1 cellular context compared by ENCODE assay signal in genomic region chr1:201016211-201016651, GRCh38.
A peak's percentile ranks its signal among the peaks of the same experiment; 100 is the strongest.
TF ChIP-seq lines count a peak whose summit lies in the region.

No MANE protein-coding gene starts in this region.

TF ChIP-seq in HEK293, 187 proteins besides CTCF, POLR2A, EP300 and RAD21 (continued from another document):
- TF ChIP-seq, protein P1, sequence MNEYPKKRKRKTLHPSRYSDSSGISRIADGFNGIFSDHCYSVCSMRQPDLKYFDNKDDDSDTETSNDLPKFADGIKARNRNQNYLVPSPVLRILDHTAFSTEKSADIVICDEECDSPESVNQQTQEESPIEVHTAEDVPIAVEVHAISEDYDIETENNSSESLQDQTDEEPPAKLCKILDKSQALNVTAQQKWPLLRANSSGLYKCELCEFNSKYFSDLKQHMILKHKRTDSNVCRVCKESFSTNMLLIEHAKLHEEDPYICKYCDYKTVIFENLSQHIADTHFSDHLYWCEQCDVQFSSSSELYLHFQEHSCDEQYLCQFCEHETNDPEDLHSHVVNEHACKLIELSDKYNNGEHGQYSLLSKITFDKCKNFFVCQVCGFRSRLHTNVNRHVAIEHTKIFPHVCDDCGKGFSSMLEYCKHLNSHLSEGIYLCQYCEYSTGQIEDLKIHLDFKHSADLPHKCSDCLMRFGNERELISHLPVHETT (tag by site-specific recombination; IDR thresholded peaks at IDR 0.05) = no peak
- TF ChIP-seq, protein P2, sequence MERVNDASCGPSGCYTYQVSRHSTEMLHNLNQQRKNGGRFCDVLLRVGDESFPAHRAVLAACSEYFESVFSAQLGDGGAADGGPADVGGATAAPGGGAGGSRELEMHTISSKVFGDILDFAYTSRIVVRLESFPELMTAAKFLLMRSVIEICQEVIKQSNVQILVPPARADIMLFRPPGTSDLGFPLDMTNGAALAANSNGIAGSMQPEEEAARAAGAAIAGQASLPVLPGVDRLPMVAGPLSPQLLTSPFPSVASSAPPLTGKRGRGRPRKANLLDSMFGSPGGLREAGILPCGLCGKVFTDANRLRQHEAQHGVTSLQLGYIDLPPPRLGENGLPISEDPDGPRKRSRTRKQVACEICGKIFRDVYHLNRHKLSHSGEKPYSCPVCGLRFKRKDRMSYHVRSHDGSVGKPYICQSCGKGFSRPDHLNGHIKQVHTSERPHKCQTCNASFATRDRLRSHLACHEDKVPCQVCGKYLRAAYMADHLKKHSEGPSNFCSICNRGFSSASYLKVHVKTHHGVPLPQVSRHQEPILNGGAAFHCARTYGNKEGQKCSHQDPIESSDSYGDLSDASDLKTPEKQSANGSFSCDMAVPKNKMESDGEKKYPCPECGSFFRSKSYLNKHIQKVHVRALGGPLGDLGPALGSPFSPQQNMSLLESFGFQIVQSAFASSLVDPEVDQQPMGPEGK (tag by site-specific recombination; IDR thresholded peaks at IDR 0.05) = peak; percentile 74
- TF ChIP-seq, protein P3, sequence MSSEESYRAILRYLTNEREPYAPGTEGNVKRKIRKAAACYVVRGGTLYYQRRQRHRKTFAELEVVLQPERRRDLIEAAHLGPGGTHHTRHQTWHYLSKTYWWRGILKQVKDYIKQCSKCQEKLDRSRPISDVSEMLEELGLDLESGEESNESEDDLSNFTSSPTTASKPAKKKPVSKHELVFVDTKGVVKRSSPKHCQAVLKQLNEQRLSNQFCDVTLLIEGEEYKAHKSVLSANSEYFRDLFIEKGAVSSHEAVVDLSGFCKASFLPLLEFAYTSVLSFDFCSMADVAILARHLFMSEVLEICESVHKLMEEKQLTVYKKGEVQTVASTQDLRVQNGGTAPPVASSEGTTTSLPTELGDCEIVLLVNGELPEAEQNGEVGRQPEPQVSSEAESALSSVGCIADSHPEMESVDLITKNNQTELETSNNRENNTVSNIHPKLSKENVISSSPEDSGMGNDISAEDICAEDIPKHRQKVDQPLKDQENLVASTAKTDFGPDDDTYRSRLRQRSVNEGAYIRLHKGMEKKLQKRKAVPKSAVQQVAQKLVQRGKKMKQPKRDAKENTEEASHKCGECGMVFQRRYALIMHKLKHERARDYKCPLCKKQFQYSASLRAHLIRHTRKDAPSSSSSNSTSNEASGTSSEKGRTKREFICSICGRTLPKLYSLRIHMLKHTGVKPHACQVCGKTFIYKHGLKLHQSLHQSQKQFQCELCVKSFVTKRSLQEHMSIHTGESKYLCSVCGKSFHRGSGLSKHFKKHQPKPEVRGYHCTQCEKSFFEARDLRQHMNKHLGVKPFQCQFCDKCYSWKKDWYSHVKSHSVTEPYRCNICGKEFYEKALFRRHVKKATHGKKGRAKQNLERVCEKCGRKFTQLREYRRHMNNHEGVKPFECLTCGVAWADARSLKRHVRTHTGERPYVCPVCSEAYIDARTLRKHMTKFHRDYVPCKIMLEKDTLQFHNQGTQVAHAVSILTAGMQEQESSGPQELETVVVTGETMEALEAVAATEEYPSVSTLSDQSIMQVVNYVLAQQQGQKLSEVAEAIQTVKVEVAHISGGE (tag by site-specific recombination; conservative IDR thresholded peaks at IDR 0.05; ENCODE audit: low read depth) = no peak
- TF ChIP-seq MZF1 (tag by site-specific recombination; IDR thresholded peaks at IDR 0.05; ENCODE audit: borderline replicate concordance) (peak; percentile 68; the same call in 1 of the 2 replicates), ZNF558 (tag by site-specific recombination; IDR thresholded peaks at IDR 0.05) (no peak), REPIN1 (tag by site-specific recombination; IDR thresholded peaks at IDR 0.05; ENCODE audit: low read depth) (no peak)
